Comparison of ENCODE assay signal across 12 cellular contexts in the genomic region with DNA sequence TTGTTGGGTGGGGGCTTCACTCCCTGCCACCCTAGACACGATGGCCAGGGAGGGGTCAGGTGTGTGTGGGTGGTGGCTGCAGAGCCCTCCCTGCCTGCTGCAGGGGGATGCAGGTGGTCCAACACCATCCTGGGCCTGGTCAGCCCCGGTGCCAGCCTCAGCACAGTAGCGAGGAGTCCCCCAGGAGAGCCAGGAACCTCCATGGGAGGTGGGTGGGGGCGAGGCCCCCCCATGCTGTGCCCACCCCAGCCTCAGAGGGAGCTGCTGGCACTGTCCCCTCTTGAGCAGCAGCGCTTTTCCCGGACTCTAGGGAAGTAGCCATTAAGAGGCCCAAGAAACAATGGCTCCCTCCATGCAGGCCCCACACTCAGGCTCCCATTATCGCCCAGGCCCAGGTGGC. TPM values are rescaled to one million over a fixed set of nuclear protein-coding genes. Genes with fewer than 3 reads are reported as not detected.
"Had no signal": no experiment of that assay in that cellular context is flagged by ENCODE, and none has a peak within 500 bp of the region (broad histone marks: within the 10 kb centered on the region; RNA-seq: fewer than 3 reads in every experiment).

No MANE protein-coding gene starts in this region.

RNA-seq across cellular contexts. Expression of gene TEKT4, which starts 7.3 kb away (rescaled TPM):
- total RNA-seq: activated B cell treated with CpG ODN at 0.5 μM for 24 hours; activated CD4-positive, alpha-beta memory T cell treated with anti-CD3 and anti-CD28 coated beads for 36 hours; activated CD4-positive, alpha-beta memory T cell treated with anti-CD3 and anti-CD28 coated beads, Interleukin-2, amount 10 ng/mL, durations not matched to agents 7 days and 5 days; activated CD4-positive, alpha-beta T cell treated with anti-CD3 and anti-CD28 coated beads for 36 hours; activated CD4-positive, alpha-beta T cell treated with anti-CD3 and anti-CD28 coated beads, Interleukin-2, amount 10 ng/mL, durations not matched to agents 7 days and 5 days; activated CD8-positive, alpha-beta memory T cell treated with anti-CD3 and anti-CD28 coated beads for 36 hours; activated CD8-positive, alpha-beta memory T cell treated with anti-CD3 and anti-CD28 coated beads, Interleukin-2, amount 10 ng/mL, durations not matched to agents 7 days and 5 days; activated CD8-positive, alpha-beta T cell treated with anti-CD3 and anti-CD28 coated beads for 36 hours; activated CD8-positive, alpha-beta T cell treated with anti-CD3 and anti-CD28 coated beads, Interleukin-2, amount 10 ng/mL, durations not matched to agents 7 days and 5 days; T-cell; T-helper 17 cell; WTC11 had no signal
